2 cellular contexts compared by ENCODE assay signal in the genomic region with DNA sequence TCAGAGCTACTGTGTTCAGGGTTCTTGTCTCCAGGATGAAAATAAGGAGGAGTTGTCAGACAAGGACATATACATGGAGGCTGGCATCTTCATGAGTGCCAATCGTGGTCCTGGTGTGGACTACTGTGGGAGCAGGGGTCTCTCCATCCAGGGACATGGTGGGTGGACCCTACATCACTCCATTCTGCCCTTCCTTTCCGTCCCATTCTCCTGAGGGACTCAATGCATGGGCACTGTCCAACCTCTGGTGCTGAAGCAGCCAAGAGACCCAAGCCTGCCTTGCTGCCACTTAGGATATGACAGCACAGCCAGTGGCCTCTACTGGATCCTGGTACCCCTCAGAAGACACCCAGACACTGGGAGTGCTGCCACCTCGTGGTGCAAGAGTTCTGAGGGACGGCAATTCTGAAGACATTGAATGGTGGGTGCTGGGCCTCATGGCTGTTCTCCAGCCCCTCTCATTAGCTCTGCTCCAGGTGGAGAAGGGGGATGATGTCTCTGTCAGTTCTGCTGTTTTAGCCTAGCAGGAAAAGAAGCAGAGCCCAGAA.
TF ChIP-seq lines count a peak whose summit lies in the region.

No MANE protein-coding gene starts in this region.

TF ChIP-seq in A549, 52 proteins besides CTCF, POLR2A, EP300 and RAD21:
- TF ChIP-seq, protein P1, sequence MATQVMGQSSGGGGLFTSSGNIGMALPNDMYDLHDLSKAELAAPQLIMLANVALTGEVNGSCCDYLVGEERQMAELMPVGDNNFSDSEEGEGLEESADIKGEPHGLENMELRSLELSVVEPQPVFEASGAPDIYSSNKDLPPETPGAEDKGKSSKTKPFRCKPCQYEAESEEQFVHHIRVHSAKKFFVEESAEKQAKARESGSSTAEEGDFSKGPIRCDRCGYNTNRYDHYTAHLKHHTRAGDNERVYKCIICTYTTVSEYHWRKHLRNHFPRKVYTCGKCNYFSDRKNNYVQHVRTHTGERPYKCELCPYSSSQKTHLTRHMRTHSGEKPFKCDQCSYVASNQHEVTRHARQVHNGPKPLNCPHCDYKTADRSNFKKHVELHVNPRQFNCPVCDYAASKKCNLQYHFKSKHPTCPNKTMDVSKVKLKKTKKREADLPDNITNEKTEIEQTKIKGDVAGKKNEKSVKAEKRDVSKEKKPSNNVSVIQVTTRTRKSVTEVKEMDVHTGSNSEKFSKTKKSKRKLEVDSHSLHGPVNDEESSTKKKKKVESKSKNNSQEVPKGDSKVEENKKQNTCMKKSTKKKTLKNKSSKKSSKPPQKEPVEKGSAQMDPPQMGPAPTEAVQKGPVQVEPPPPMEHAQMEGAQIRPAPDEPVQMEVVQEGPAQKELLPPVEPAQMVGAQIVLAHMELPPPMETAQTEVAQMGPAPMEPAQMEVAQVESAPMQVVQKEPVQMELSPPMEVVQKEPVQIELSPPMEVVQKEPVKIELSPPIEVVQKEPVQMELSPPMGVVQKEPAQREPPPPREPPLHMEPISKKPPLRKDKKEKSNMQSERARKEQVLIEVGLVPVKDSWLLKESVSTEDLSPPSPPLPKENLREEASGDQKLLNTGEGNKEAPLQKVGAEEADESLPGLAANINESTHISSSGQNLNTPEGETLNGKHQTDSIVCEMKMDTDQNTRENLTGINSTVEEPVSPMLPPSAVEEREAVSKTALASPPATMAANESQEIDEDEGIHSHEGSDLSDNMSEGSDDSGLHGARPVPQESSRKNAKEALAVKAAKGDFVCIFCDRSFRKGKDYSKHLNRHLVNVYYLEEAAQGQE (IDR thresholded peaks at IDR 0.05) = peak; percentile 51; the same call in 1 of the 2 replicates

TF ChIP-seq in Ishikawa, 13 proteins besides CTCF, POLR2A, EP300 and RAD21:
- TF ChIP-seq, protein P1 (IDR thresholded peaks at IDR 0.05; ENCODE audit: low read depth) = peak; percentile 63
